ENCODE assay signal across 20 cellular contexts in the genomic region with DNA sequence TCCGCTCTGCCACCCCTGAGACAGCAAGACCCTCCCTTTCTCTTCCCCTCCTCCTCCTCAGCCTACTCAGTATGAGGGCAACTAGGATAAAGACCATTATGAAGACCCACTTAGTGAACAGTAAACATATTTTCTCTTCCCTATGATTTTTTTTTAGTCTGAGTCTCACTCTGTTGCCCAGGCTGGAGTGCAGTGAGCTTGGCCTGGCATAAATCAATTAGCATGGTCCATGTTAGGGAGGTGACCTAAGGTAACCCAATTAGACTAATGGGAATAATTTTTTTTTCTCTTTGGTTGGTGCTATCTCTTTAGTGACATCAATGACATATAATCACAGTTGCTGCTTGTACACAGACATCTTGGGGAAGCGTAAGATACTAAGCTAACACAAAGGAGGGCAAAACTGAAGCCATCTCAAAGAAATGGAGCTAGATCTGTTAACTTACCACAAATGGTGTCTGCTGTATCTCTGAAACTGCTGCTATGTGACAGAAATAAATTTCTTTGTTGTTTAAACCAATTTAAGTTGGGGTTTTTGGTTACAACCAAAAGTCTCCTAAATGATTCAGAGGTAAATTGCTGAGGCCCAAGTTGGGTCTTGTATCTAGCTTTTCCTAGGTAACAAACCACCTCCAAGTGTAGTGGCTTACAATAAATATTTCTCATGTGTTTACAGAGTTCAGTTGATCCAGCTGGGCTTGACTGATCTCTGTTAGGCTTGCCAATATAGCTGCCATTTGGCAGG. TPM values are rescaled to one million over a fixed set of nuclear protein-coding genes. Genes with fewer than 3 reads are reported as not detected.
DNase-seq lines count a peak whose midpoint lies in the region; ATAC-seq and TF ChIP-seq lines count a peak whose summit lies in the region.
"Had no signal": no experiment of that assay in that cellular context is flagged by ENCODE, and none has a peak within 500 bp of the region (broad histone marks: within the 10 kb centered on the region; RNA-seq: fewer than 3 reads in every experiment).

No MANE protein-coding gene starts in this region.

- H3K36me3 ChIP-seq in WERI-Rb-1: no peaks in the 10 kb centered on the region
- H3K36me3 ChIP-seq in mesendoderm (ENCODE audit: control insufficient read depth, insufficient read depth, low read length): no peaks in the 10 kb centered on the region
- H3K36me3 ChIP-seq: HAP-1 had no signal

- H2BK15ac ChIP-seq in mesendoderm (replicated peaks; ENCODE audit: low read depth): no peak overlapping the region

- no peak overlapping the region for H3K4me2 ChIP-seq in mesendoderm (ENCODE audit: low read length)
- H3K4me2 ChIP-seq: PC-9 had no signal

- no peak overlapping the region for H3K27ac ChIP-seq in WERI-Rb-1
- no peak overlapping the region for H3K27ac ChIP-seq in mesendoderm (ENCODE audit: low read depth, low read length)
- H3K27ac ChIP-seq in temporal lobe (ENCODE audit: low read depth, low read length): peak overlapping the region; percentile 96
- H3K27ac ChIP-seq: C4-2B, GM23248, PC-9, RWPE1 had no signal

- no peak overlapping the region for H2BK5ac ChIP-seq in mesendoderm (ENCODE audit: low read length)

- no peak overlapping the region for H3K56ac ChIP-seq in mesendoderm (ENCODE audit: low read length)

- H4K8ac ChIP-seq in mesendoderm (ENCODE audit: low read depth, low read length): no peak overlapping the region

- WGBS in mesendoderm (ENCODE audit: extremely low coverage, insufficient coverage, low lambda C conversion rate): no CpG with 5 or more reads among the region's 2 CpGs

- H4K5ac ChIP-seq in mesendoderm (ENCODE audit: low read length): no peak overlapping the region

- no peak overlapping the region for H3K27ac Mint-ChIP-seq in activated naive CD8-positive, alpha-beta T cell treated with anti-CD3 and anti-CD28 coated beads, Interleukin-2, amount 50 U/mL, for 24 hours

- DNase-seq in GM20000 (ENCODE audit: low spot score) (peak; percentile 2), WERI-Rb-1 (peak; percentile 24), mesendoderm (no peak), amygdala (lab: John Stamatoyannopoulos, UW) (no peak)
- DNase-seq in activated naive CD8-positive, alpha-beta T cell treated with anti-CD3 and anti-CD28 coated beads, Interleukin-2, amount 50 U/mL, for 24 hours: no peak
- DNase-seq: DMS79 treated with DMSO at 0.1 percent for 48 hours, GM23248, NCI-H1105 treated with DMSO at 0.1 percent for 48 hours, NCI-H1694, NCI-H2081 treated with DMSO at 0.1 percent for 48 hours, NCI-H748 treated with DMSO at 0.1 percent for 48 hours, PC-9 had no signal

- no peaks in the 10 kb centered on the region for H3K9me3 Mint-ChIP-seq in activated naive CD8-positive, alpha-beta T cell treated with anti-CD3 and anti-CD28 coated beads, Interleukin-2, amount 50 U/mL, for 24 hours

- H3K4me3 Mint-ChIP-seq in activated naive CD8-positive, alpha-beta T cell treated with anti-CD3 and anti-CD28 coated beads, Interleukin-2, amount 50 U/mL, for 24 hours: no peak overlapping the region

- H3K4me1 Mint-ChIP-seq in activated naive CD8-positive, alpha-beta T cell treated with anti-CD3 and anti-CD28 coated beads, Interleukin-2, amount 50 U/mL, for 24 hours: no peaks in the 10 kb centered on the region

- H3K79me1 ChIP-seq in mesendoderm (ENCODE audit: low read length): no peaks in the 10 kb centered on the region

- H2BK120ac ChIP-seq in mesendoderm (ENCODE audit: low read depth, low read length): no peak overlapping the region

- no peaks in the 10 kb centered on the region for H3K9me3 ChIP-seq in WERI-Rb-1 (ENCODE audit: severe bottlenecking)
- H3K9me3 ChIP-seq: HAP-1 had no signal

- H3K27me3 ChIP-seq in WERI-Rb-1 (ENCODE audit: insufficient read depth, low read depth, severe bottlenecking) (no peaks in the 10 kb centered on the region), mesendoderm (ENCODE audit: insufficient read depth, low read length, poor library complexity) (no peaks in the 10 kb centered on the region)

- H3K36me3 Mint-ChIP-seq in activated naive CD8-positive, alpha-beta T cell treated with anti-CD3 and anti-CD28 coated beads, Interleukin-2, amount 50 U/mL, for 24 hours (ENCODE audit: low read depth): no peaks in the 10 kb centered on the region

- peaks cover 3% of the 10 kb centered on the region for H3K4me1 ChIP-seq in mesendoderm (ENCODE audit: control insufficient read depth, low read depth, low read length)
- H3K4me1 ChIP-seq: HAP-1 had no signal

- H3K9ac ChIP-seq in mesendoderm (ENCODE audit: low read length): no peak overlapping the region
- H3K9ac ChIP-seq: GM23248 had no signal

- no peaks in the 10 kb centered on the region for H3K79me2 ChIP-seq in mesendoderm (ENCODE audit: control insufficient read depth, insufficient read depth, low read length)

- H3K23ac ChIP-seq in mesendoderm (ENCODE audit: low read length): no peak overlapping the region

- no peak overlapping the region for H2AK5ac ChIP-seq in mesendoderm (ENCODE audit: low read length)

- ATAC-seq in GM18502 (IDR thresholded peaks at IDR 0.05; ENCODE audit: poor library complexity, unreplicated experiment): no peak
- ATAC-seq in activated naive CD8-positive, alpha-beta T cell treated with anti-CD3 and anti-CD28 coated beads, Interleukin-2, amount 50 U/mL, for 24 hours: no peak

- H3K4ac ChIP-seq in mesendoderm (ENCODE audit: low read depth, low read length): no peak overlapping the region

- peak overlapping the region; percentile 51 for H3K18ac ChIP-seq in mesendoderm (ENCODE audit: low read length)

- TF ChIP-seq CTCF in GM20000 (IDR thresholded peaks at IDR 0.05; ENCODE audit: extremely low read depth, missing control alignments) (no peak), WERI-Rb-1 (IDR thresholded peaks at IDR 0.05; ENCODE audit: low read depth, low read length) (no peak)

- peaks cover 2% of the 10 kb centered on the region for H3K27me3 Mint-ChIP-seq in activated naive CD8-positive, alpha-beta T cell treated with anti-CD3 and anti-CD28 coated beads, Interleukin-2, amount 50 U/mL, for 24 hours

- H3K4me3 ChIP-seq in WERI-Rb-1 (ENCODE audit: low read depth, low read length) (no peak overlapping the region), mesendoderm (ENCODE audit: low read length) (no peak overlapping the region)
- H3K4me3 ChIP-seq: GM23248, HAP-1, K562, PC-9 had no signal

RNA-seq across cellular contexts. Expression of a gene that starts 13.3 kb away (rescaled TPM):
- polyA plus RNA-seq in mesendoderm (2013, experiment 1 of 2): not detected
- polyA plus RNA-seq in mesendoderm (2013, experiment 2 of 2): not detected
- total RNA-seq in temporal lobe: under 0.01 TPM
- total RNA-seq: G401, GM23248, NCI-H460 had no signal
- polyA plus RNA-seq: GM23248 had no signal

RNA-seq across cellular contexts. Expression of a gene that starts 34.9 kb away (rescaled TPM):
- not detected for polyA plus RNA-seq in mesendoderm (2013, experiment 1 of 2)
- polyA plus RNA-seq in mesendoderm (2013, experiment 2 of 2): not detected
- total RNA-seq in temporal lobe: not detected
- total RNA-seq: G401, GM23248, K562, NCI-H460, PC-9 had no signal

Comparison
In these comparisons a context has a peak if more than half of its experiments do, and no peak if none do; other contexts are left out.
1. DNase-seq: peak in GM20000 (single experiment) and WERI-Rb-1 (single experiment); none in mesendoderm (single experiment), amygdala (0 of 56) and activated naive CD8-positive, alpha-beta T cell treated with anti-CD3 and anti-CD28 coated beads, Interleukin-2, amount 50 U/mL, for 24 hours (single experiment).